In genomic region chr3:196181127-196181546, GRCh38 we compare ENCODE assay signal across 16 cellular contexts. TPM values are rescaled to one million over a fixed set of nuclear protein-coding genes. Genes with fewer than 3 reads are reported as not detected.
DNase-seq lines count a peak whose midpoint lies in the region; ATAC-seq and TF ChIP-seq lines count a peak whose summit lies in the region.
"Had no signal": no experiment of that assay in that cellular context is flagged by ENCODE, and none has a peak within 500 bp of the region (broad histone marks: within the 10 kb centered on the region; RNA-seq: fewer than 3 reads in every experiment).

No MANE protein-coding gene starts in this region.

- H2AFZ ChIP-seq in H9 (ENCODE audit: low read length) = no peak overlapping the region

- peak overlapping the region in 1 of 3 experiments; percentile 16; a peak in 1 of 7 replicates for H3K27ac Mint-ChIP-seq in H9
- H3K27ac Mint-ChIP-seq: type B pancreatic cell had no signal

- no peaks in the 10 kb centered on the region for H3K79me1 ChIP-seq in H9 (ENCODE audit: insufficient read depth, low read depth, low read length, poor library complexity, severe bottlenecking)

- H3K4ac ChIP-seq in H9 (ENCODE audit: low read depth, low read length) = no peak overlapping the region

- no peaks in the 10 kb centered on the region for H3K36me3 ChIP-seq in Peyer's patch

- TF ChIP-seq CTCF in H9 (conservative IDR thresholded peaks at IDR 0.05) = no peak
- TF ChIP-seq CTCF in Peyer's patch (IDR thresholded peaks at IDR 0.05) = no peak

- no peak for TF ChIP-seq POLR2A in Peyer's patch (IDR thresholded peaks at IDR 0.05)

- H2BK15ac ChIP-seq in H9 (ENCODE audit: low read depth, low read length) = no peak overlapping the region

- no peaks in the 10 kb centered on the region for H3K23me2 ChIP-seq in H9 (ENCODE audit: insufficient read length, low read depth, low read length, poor library complexity, severe bottlenecking)

- no peak overlapping the region for H3K56ac ChIP-seq in H9 (ENCODE audit: insufficient read length, low read depth, low read length)

- H3K27me3 ChIP-seq in H9 (ENCODE audit: insufficient read depth, low read length) (no peaks in the 10 kb centered on the region), Peyer's patch (no peaks in the 10 kb centered on the region)

- no peak overlapping the region for H2BK120ac ChIP-seq in H9 (ENCODE audit: low read depth, low read length, poor library complexity, severe bottlenecking)

- no peak overlapping the region for H3K4me2 ChIP-seq in H9 (ENCODE audit: insufficient read depth, insufficient read length, low read length)
- H3K4me2 ChIP-seq: smooth muscle cell had no signal

- H4K5ac ChIP-seq in H9 (ENCODE audit: insufficient read length, low read depth, low read length) = no peak overlapping the region

- H3K9me3 ChIP-seq in H9 (ENCODE audit: control insufficient read depth, low read depth, low read length) = no peaks in the 10 kb centered on the region
- no peaks in the 10 kb centered on the region for H3K9me3 ChIP-seq in Peyer's patch

- no peaks in the 10 kb centered on the region for H3K9me3 Mint-ChIP-seq in H9
- H3K9me3 Mint-ChIP-seq: type B pancreatic cell had no signal

- H3K23ac ChIP-seq in H9 (ENCODE audit: insufficient read length, low read depth, low read length) = no peak overlapping the region

- ATAC-seq in HG02938 (IDR thresholded peaks at IDR 0.05; ENCODE audit: unreplicated experiment) = no peak
- no peak for ATAC-seq in left colon

- peaks cover 23 to 25% of the 10 kb centered on the region in 2 experiments for H3K4me1 Mint-ChIP-seq in H9

- no peak overlapping the region for H3K9ac ChIP-seq in H9 (ENCODE audit: extremely low read depth, insufficient read length, low read length)

- H4K91ac ChIP-seq in H9 (ENCODE audit: insufficient read length, low read depth, low read length) = no peak overlapping the region

- intact Hi-C loops in left colon (cut with DNase I, micrococcal nuclease) = no loop called here

- H2AK5ac ChIP-seq in H9 (ENCODE audit: insufficient read length, low read length) = no peak overlapping the region

- no peak overlapping the region for H2BK5ac ChIP-seq in H9 (ENCODE audit: insufficient read length, low read length)

- peak overlapping the region; percentile 57 for H3K18ac ChIP-seq in H9 (ENCODE audit: insufficient read length, low read depth, low read length)

- no peaks in the 10 kb centered on the region for H4K20me1 ChIP-seq in H9 (ENCODE audit: control insufficient read depth, insufficient read depth, insufficient read length)

- H3K14ac ChIP-seq in H9 (ENCODE audit: insufficient read depth, low read length) = no peak overlapping the region

- no peak overlapping the region for H2BK20ac ChIP-seq in H9 (ENCODE audit: low read depth, low read length, poor library complexity, severe bottlenecking)

- no peak overlapping the region for H3K4me3 ChIP-seq in Peyer's patch
- H3K4me3 ChIP-seq: smooth muscle cell had no signal

- H3K27me3 Mint-ChIP-seq in H9 (ENCODE audit: low read depth) = no peaks in the 10 kb centered on the region
- H3K27me3 Mint-ChIP-seq: type B pancreatic cell had no signal

- WGBS in H9 (ENCODE audit: extremely low coverage, insufficient read length, low lambda C conversion rate) = no CpG with 5 or more reads among the region's 10 CpGs

- no peak overlapping the region for H2BK12ac ChIP-seq in H9 (ENCODE audit: insufficient read length, low read depth, low read length)

- H3K4me1 ChIP-seq in H9 (ENCODE audit: insufficient read depth, low read length) (no peaks in the 10 kb centered on the region; the same call in 1 of the 2 replicates), Peyer's patch (peaks cover 4 to 37% (median 21%) of the 10 kb centered on the region in 4 donors)

- H3K27ac ChIP-seq in H9 (ENCODE audit: insufficient read length, low read depth, low read length) (no peak overlapping the region), Peyer's patch (peak overlapping the region in 3 of 4 donors; percentile 2 to 40 (median 16))

- peak; percentile 48 for DNase-seq in NCI-H345 (lab: John Stamatoyannopoulos, UW)
- no peak for DNase-seq in NCI-H345 treated with DMSO at 0.1 percent for 48 hours (lab: John Stamatoyannopoulos, UW; ENCODE audit: unreplicated experiment)
- no peak for DNase-seq in H9
- no peak for DNase-seq in Peyer's patch
- DNase-seq in germinal center (ENCODE audit: low spot score) = peak; percentile 26
- DNase-seq in C1 segment of cervical spinal cord (lab: John Stamatoyannopoulos, UW) = no peak
- DNase-seq in left colon = no peak
- DNase-seq: ACHN, DMS79 treated with DMSO at 0.1 percent for 48 hours, NCI-H2171, occipital lobe, RPMI8226 had no signal

- no peak overlapping the region for H4K8ac ChIP-seq in H9 (replicated peaks; ENCODE audit: insufficient read length, low read depth, low read length)

- no peak overlapping the region for H3T11ph ChIP-seq in H9 (ENCODE audit: low read length)

- H3K36me3 Mint-ChIP-seq in H9 (ENCODE audit: insufficient read depth in 1 of 3, low read depth in 3 of 3) = no peaks in the 10 kb centered on the region
- H3K36me3 Mint-ChIP-seq: type B pancreatic cell had no signal

- H3K4me3 Mint-ChIP-seq in H9 = no peak overlapping the region
- H3K4me3 Mint-ChIP-seq: type B pancreatic cell had no signal

- H3K79me2 ChIP-seq in H9 (ENCODE audit: insufficient read depth, low read length) = no peaks in the 10 kb centered on the region

RNA-seq across cellular contexts. Expression of gene ZDHHC19, which starts 30.1 kb away (rescaled TPM):
- 1.6 and 2.2 TPM in 2 replicates for total RNA-seq in H9 (2021)
- not detected for total RNA-seq in Peyer's patch
- not detected for total RNA-seq in left colon
- total RNA-seq: lung microvascular endothelial cell, occipital lobe, smooth muscle cell had no signal

RNA-seq across cellular contexts. Expression of gene SLC51A, which starts 35.2 kb away (rescaled TPM):
- total RNA-seq in H9 (2021) (5.6 and 6.5 TPM in 2 replicates), Peyer's patch (100 to 1,000 TPM in 3 of 4 donors, 10 to 100 TPM in 1; 25.6 to 284 (median 204) TPM), left colon (10 to 100 TPM in 1 of 2 donors, under 1 TPM in 1; 0.46 to 86.3 TPM)
- total RNA-seq: lung microvascular endothelial cell, occipital lobe, smooth muscle cell had no signal

Comparison
In these comparisons a context has a peak if more than half of its experiments do, and no peak if none do; other contexts are left out.
1. DNase-seq: peak in NCI-H345 (single experiment) and germinal center (single experiment); none in NCI-H345 treated with DMSO at 0.1 percent for 48 hours (single experiment), H9 (single experiment), Peyer's patch (0 of 3), C1 segment of cervical spinal cord (0 of 14) and left colon (0 of 2).